In the genomic region with DNA sequence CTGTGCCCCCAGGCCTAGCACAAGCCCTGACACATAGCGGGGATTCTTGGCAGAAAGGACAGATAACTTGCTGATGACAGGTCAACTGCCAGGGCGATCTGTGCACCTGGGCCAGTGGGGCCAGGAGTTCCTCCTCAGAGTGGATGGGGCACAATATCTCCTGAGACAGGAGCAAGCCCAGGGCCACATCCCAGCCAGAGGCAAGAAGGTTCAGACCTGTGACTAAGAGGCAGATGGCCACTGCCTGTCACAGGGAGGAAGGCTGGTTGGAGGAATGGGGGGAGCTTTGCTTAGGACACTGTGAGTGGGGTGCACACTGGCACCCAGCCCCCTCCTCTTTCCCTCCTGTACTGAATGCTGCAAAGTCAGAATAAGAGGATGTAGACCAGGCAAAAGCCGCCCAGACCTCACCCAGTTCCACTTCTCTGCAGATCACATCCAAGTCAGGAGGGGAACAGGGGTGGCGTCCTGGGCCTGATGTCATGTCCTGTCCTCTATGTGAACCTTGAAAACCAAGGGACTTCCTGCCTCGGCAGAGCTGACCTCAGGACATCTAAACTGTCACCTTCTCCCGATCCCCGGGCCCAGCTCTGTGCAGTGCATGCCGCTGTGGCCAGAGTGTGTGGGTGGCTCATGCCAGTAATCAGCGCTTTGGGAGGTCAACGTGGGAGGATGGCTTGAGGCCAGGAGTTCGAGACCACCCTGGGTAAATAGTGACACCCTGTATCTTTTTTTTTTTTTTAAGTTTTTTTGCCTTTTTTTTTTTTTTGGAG, we compare ENCODE assay signal across 8 cellular contexts. TPM values are rescaled to one million over a fixed set of nuclear protein-coding genes. Genes with fewer than 3 reads are reported as not detected.
DNase-seq lines count a peak whose midpoint lies in the region; ATAC-seq and TF ChIP-seq lines count a peak whose summit lies in the region.

No MANE protein-coding gene starts in this region.

- POLR2A ChIA-PET in CD4-positive, alpha-beta T cell (lab: Charles Lee) = interaction anchor here (1.0 to 1.4 kb wide), 3 partner anchors 513 to 1315 kb away, joined by 3 to 9 read pairs (median 3); a partner anchor contains a TSS

- H3K9me3 Mint-ChIP-seq in CD4-positive, alpha-beta T cell = no peaks in the 10 kb centered on the region

- H3K27me3 Mint-ChIP-seq in CD4-positive, alpha-beta T cell = no peaks in the 10 kb centered on the region

- peaks cover 23% of the 10 kb centered on the region for H3K36me3 Mint-ChIP-seq in CD4-positive, alpha-beta T cell (ENCODE audit: low read depth)

- peak overlapping the region; percentile 84 for H3K27ac Mint-ChIP-seq in CD4-positive, alpha-beta T cell

- H3K27me3 ChIP-seq in CD4-positive, alpha-beta T cell (ENCODE audit: control insufficient read depth, insufficient read depth, low read length) = no peaks in the 10 kb centered on the region

- H3K9me3 ChIP-seq in CD4-positive, alpha-beta T cell (ENCODE audit: control insufficient read depth, low read length) = no peaks in the 10 kb centered on the region

- DNase-seq in CD4-positive, alpha-beta T cell = peak in 9 of 10 experiments; percentile 9 to 53 (median 24)
- DNase-seq in T-helper 9 cell = peak; percentile 39
- peak; percentile 50 for DNase-seq in dermis blood vessel endothelial cell
- DNase-seq in mesenteric fat pad (ENCODE audit: low spot score) = peak; percentile 89
- DNase-seq in stimulated activated naive CD8-positive, alpha-beta T cell treated with anti-CD3 and anti-CD28 coated beads, Interleukin-15, Interleukin-2, amounts not matched to agents 100 U/mL and 50 U/mL, for 24 hours = peak; percentile 68
- no peak for DNase-seq in NCI-H1048 (lab: John Stamatoyannopoulos, UW)

- no peak for TF ChIP-seq CTCF in CD4-positive, alpha-beta T cell (IDR thresholded peaks at IDR 0.05)

- ATAC-seq in CD4-positive, alpha-beta T cell (ENCODE audit: poor library complexity) = peak; percentile 71
- ATAC-seq in GM19438 (IDR thresholded peaks at IDR 0.05; ENCODE audit: low read depth, unreplicated experiment) (peak; percentile 68), HG03558 (IDR thresholded peaks at IDR 0.05; ENCODE audit: extremely low read depth, unreplicated experiment) (peak; percentile 67)
- peak; percentile 78 for ATAC-seq in stimulated activated naive CD8-positive, alpha-beta T cell treated with anti-CD3 and anti-CD28 coated beads, Interleukin-15, Interleukin-2, amounts not matched to agents 100 U/mL and 50 U/mL, for 24 hours

- peak overlapping the region; percentile 40 for H3K27ac ChIP-seq in CD4-positive, alpha-beta T cell (ENCODE audit: low read depth, low read length)

- CTCF ChIA-PET in CD4-positive, alpha-beta T cell (lab: Charles Lee) = no interaction called here

- intact Hi-C loops in CD4-positive, alpha-beta T cell (cut with DNase I, micrococcal nuclease) = loop anchor here (5.0 to 10.0 kb wide), 8 partner anchors 137 to 1676 kb away; a partner anchor contains a TSS

- H3K4me1 Mint-ChIP-seq in CD4-positive, alpha-beta T cell (ENCODE audit: low read depth) = peaks cover 9% of the 10 kb centered on the region

- peak overlapping the region; percentile 92 for H3K4me3 Mint-ChIP-seq in CD4-positive, alpha-beta T cell

RNA-seq across cellular contexts. Expression of a gene that starts 1.3 kb away (rescaled TPM):
- 10 to 100 TPM; 42.9 to 49.7 TPM for total RNA-seq in CD4-positive, alpha-beta T cell
- total RNA-seq in dermis blood vessel endothelial cell = 40.2 and 48.1 TPM in 2 replicates
- 35.7 TPM for total RNA-seq in mesenteric fat pad
